ENCODE assay signal across 36 cellular contexts in the genomic region with DNA sequence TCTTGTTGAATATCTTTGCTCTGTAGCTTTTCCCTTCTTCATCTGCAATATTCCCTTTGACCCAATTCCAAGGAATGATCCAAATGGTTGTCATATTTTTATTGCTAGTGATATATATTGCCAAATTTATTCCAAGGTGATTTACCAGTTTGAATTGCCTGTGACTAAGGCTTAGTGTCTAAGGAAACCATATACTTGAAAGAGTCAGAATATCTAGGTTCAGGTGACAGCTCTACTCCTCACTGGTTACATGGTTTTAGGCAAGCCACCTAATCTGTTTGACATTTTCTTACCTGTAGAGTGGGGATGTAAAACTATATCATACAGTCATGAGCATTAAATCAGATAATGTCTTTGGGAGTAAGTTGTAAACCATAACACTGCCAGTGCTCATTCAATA.
"Had no signal": no experiment of that assay in that cellular context is flagged by ENCODE, and none has a peak within 500 bp of the region (broad histone marks: within the 10 kb centered on the region; RNA-seq: fewer than 3 reads in every experiment).

No MANE protein-coding gene starts in this region.

- DNase-seq: activated B cell treated with CpG ODN at 0.5 μM for 24 hours; activated CD4-positive, alpha-beta memory T cell treated with anti-CD3 and anti-CD28 coated beads for 36 hours; activated CD4-positive, alpha-beta T cell treated with anti-CD3 and anti-CD28 coated beads for 4 hours; activated CD4-positive, alpha-beta T cell treated with anti-CD3 and anti-CD28 coated beads, Interleukin-2, amount 10 ng/mL, durations not matched to agents 24 days and 14 days; activated CD4-positive, alpha-beta T cell treated with anti-CD3 and anti-CD28 coated beads, Interleukin-2, amount 50 U/mL, for 1 hour; activated CD4-positive, alpha-beta T cell treated with anti-CD3 and anti-CD28 coated beads, Interleukin-2, amount 50 U/mL, for 4 hours; activated CD4-positive, CD25-positive, alpha-beta regulatory T cell treated with anti-CD3 and anti-CD28 coated beads, Interleukin-2, amount 50 U/mL, for 72 hours; activated CD8-positive, alpha-beta memory T cell treated with anti-CD3 and anti-CD28 coated beads, Interleukin-2, amount 50 U/mL, for 4 hours; activated CD8-positive, alpha-beta T cell treated with anti-CD3 and anti-CD28 coated beads for 36 hours; activated effector memory CD4-positive, alpha-beta T cell treated with anti-CD3 and anti-CD28 coated beads, Interleukin-2, amount 50 U/mL, for 16 hours; activated gamma-delta T cell treated with Interleukin-2 at 50 U/mL for 16 hours; activated naive CD4-positive, alpha-beta T cell; activated naive CD4-positive, alpha-beta T cell treated with anti-CD3 and anti-CD28 coated beads for 36 hours; activated naive CD4-positive, alpha-beta T cell treated with anti-CD3 and anti-CD28 coated beads, Interleukin-2, amount 50 U/mL, for 16 hours; activated naive CD8-positive, alpha-beta T cell treated with anti-CD3 and anti-CD28 coated beads for 36 hours; activated T-cell treated with anti-CD3 and anti-CD28 coated beads for 4 hours; activated T-cell treated with anti-CD3 and anti-CD28 coated beads, Interleukin-2, amount 50 U/mL, for 1 hour; activated T-cell treated with anti-CD3 and anti-CD28 coated beads, Interleukin-2, amount 50 U/mL, for 4 hours; activated T-cell treated with anti-CD3 and anti-CD28 coated beads, Interleukin-2, amount 50 U/mL, for 72 hours; adrenal gland; amniotic stem cell; aorta; body of pancreas; brain microvascular endothelial cell; caudate nucleus; cerebellar nuclear complex; T-helper 1 cell; T-helper 2 cell; T-helper 9 cell had no signal

- H3K9me3 ChIP-seq: adrenal gland, body of pancreas, breast epithelium had no signal

- H3K27ac ChIP-seq: adrenal gland, body of pancreas, brain microvascular endothelial cell, breast epithelium, cardiac muscle cell, VCaP had no signal

- H3K4me1 ChIP-seq: adrenal gland, body of pancreas, breast epithelium had no signal

- H3K27me3 ChIP-seq: adrenal gland, body of pancreas, brain microvascular endothelial cell, breast epithelium had no signal

- H3K36me3 ChIP-seq: adrenal gland, brain microvascular endothelial cell, breast epithelium, cardiac muscle cell had no signal

- FAIRE-seq: astrocyte, TTC549 had no signal

- H3K4me3 ChIP-seq: adrenal gland, body of pancreas, breast epithelium, cardiac muscle cell had no signal

- ATAC-seq: activated CD8-positive, alpha-beta T cell treated with anti-CD3 and anti-CD28 coated beads for 36 hours; activated naive CD4-positive, alpha-beta T cell treated with anti-CD3 and anti-CD28 coated beads, Interleukin-2, amount 50 U/mL, for 72 hours; activated T-cell treated with anti-CD3 and anti-CD28 coated beads, Interleukin-2, amount 50 U/mL, for 4 hours; activated T-cell treated with anti-CD3 and anti-CD28 coated beads, Interleukin-2, amount 50 U/mL, for 72 hours; activated T-helper 17 cell treated with anti-CD3 and anti-CD28 coated beads, Interleukin-2, amount 50 U/mL, for 72 hours; body of pancreas had no signal
